ENCODE assay signal across 8 cellular contexts in genomic region chr9:7570107-7570720, GRCh38.
DNase-seq lines count a peak whose midpoint lies in the region; ATAC-seq and TF ChIP-seq lines count a peak whose summit lies in the region.

No MANE protein-coding gene starts in this region.

- no peaks in the 10 kb centered on the region for H3K36me3 ChIP-seq in naive thymus-derived CD4-positive, alpha-beta T cell (ENCODE audit: control insufficient read depth in 2 of 3, insufficient read depth in 3 of 3, low read length in 3 of 3)

- no peak overlapping the region for H3K4me3 ChIP-seq in AG09309 (ENCODE audit: control insufficient read depth, low read depth, low read length)
- H3K4me3 ChIP-seq in naive thymus-derived CD4-positive, alpha-beta T cell (ENCODE audit: low read length): no peak overlapping the region

- peaks cover 1% of the 10 kb centered on the region for H3K4me1 Mint-ChIP-seq in activated CD4-positive, alpha-beta T cell treated with anti-CD3 and anti-CD28 coated beads, Interleukin-2, amount 10 ng/mL, durations not matched to agents 7 days and 5 days
- peaks cover 0 to 5% (median 0%) of the 10 kb centered on the region in 7 donors for H3K4me1 Mint-ChIP-seq in naive thymus-derived CD4-positive, alpha-beta T cell
- no peaks in the 10 kb centered on the region for H3K4me1 Mint-ChIP-seq in stimulated activated memory B cell treated with anti-CD40 and anti-IgM and Interleukin-4, amounts not matched to agents 10 μg/mL and 1 μg/mL and 100 μg/mL, for 72 hours

- no peak for TF ChIP-seq POLR2A in GM18505 (IDR thresholded peaks at IDR 0.05; ENCODE audit: borderline replicate concordance, extremely low read depth, insufficient read depth, insufficient read length)

- peaks cover 26% of the 10 kb centered on the region for H3K27me3 Mint-ChIP-seq in activated CD4-positive, alpha-beta T cell treated with anti-CD3 and anti-CD28 coated beads, Interleukin-2, amount 10 ng/mL, durations not matched to agents 7 days and 5 days
- H3K27me3 Mint-ChIP-seq in naive thymus-derived CD4-positive, alpha-beta T cell: peaks cover 0 to 28% (median 3%) of the 10 kb centered on the region in 5 donors
- peaks cover 14% of the 10 kb centered on the region for H3K27me3 Mint-ChIP-seq in stimulated activated memory B cell treated with anti-CD40 and anti-IgM and Interleukin-4, amounts not matched to agents 10 μg/mL and 1 μg/mL and 100 μg/mL, for 72 hours

- H3K36me3 Mint-ChIP-seq in activated CD4-positive, alpha-beta T cell treated with anti-CD3 and anti-CD28 coated beads, Interleukin-2, amount 10 ng/mL, durations not matched to agents 7 days and 5 days (ENCODE audit: low read depth): no peaks in the 10 kb centered on the region
- no peaks in the 10 kb centered on the region for H3K36me3 Mint-ChIP-seq in naive thymus-derived CD4-positive, alpha-beta T cell
- H3K36me3 Mint-ChIP-seq in stimulated activated memory B cell treated with anti-CD40 and anti-IgM and Interleukin-4, amounts not matched to agents 10 μg/mL and 1 μg/mL and 100 μg/mL, for 72 hours: no peaks in the 10 kb centered on the region

- H3K27me3 ChIP-seq in naive thymus-derived CD4-positive, alpha-beta T cell (ENCODE audit: control insufficient read depth in 2 of 2, insufficient read depth in 2 of 2, low read length in 2 of 2): no peaks in the 10 kb centered on the region

- TF ChIP-seq CTCF in AG09309 (IDR thresholded peaks at IDR 0.05; ENCODE audit: control insufficient read depth, insufficient read depth, low read depth, low read length, missing control alignments): peak; percentile 77

- H3K27ac Mint-ChIP-seq in activated CD4-positive, alpha-beta T cell treated with anti-CD3 and anti-CD28 coated beads, Interleukin-2, amount 10 ng/mL, durations not matched to agents 7 days and 5 days: no peak overlapping the region
- H3K27ac Mint-ChIP-seq in naive thymus-derived CD4-positive, alpha-beta T cell: peak overlapping the region in 1 of 9 donors; percentile 26
- no peak overlapping the region for H3K27ac Mint-ChIP-seq in stimulated activated memory B cell treated with anti-CD40 and anti-IgM and Interleukin-4, amounts not matched to agents 10 μg/mL and 1 μg/mL and 100 μg/mL, for 72 hours

- H3K4me1 ChIP-seq in naive thymus-derived CD4-positive, alpha-beta T cell (ENCODE audit: control insufficient read depth in 2 of 2, insufficient read depth in 2 of 2, low read length in 2 of 2): no peaks in the 10 kb centered on the region

- ATAC-seq in GM18505 (IDR thresholded peaks at IDR 0.05; ENCODE audit: unreplicated experiment): peak; percentile 92
- ATAC-seq in HG03025 (IDR thresholded peaks at IDR 0.05; ENCODE audit: low FRiP score, unreplicated experiment): peak; percentile 95
- ATAC-seq in naive thymus-derived CD4-positive, alpha-beta T cell: peak; percentile 84
- peak; percentile 58 for ATAC-seq in stimulated activated memory B cell treated with anti-CD40 and anti-IgM and Interleukin-4, amounts not matched to agents 10 μg/mL and 1 μg/mL and 100 μg/mL, for 72 hours

- peak; percentile 2 for DNase-seq in AG09309 (ENCODE audit: low read depth)
- DNase-seq in NCI-H2107 treated with DMSO at 0.1 percent for 48 hours (lab: John Stamatoyannopoulos, UW; ENCODE audit: unreplicated experiment): peak; percentile 13
- DNase-seq in activated CD4-positive, alpha-beta T cell treated with anti-CD3 and anti-CD28 coated beads, Interleukin-2, amount 10 ng/mL, durations not matched to agents 7 days and 5 days: peak; percentile 81
- DNase-seq in effector CD4-positive, alpha-beta T cell: peak; percentile 53
- DNase-seq in naive thymus-derived CD4-positive, alpha-beta T cell: peak; percentile 18 to 76 (median 63)

- no peak overlapping the region for H3K4me3 Mint-ChIP-seq in activated CD4-positive, alpha-beta T cell treated with anti-CD3 and anti-CD28 coated beads, Interleukin-2, amount 10 ng/mL, durations not matched to agents 7 days and 5 days
- no peak overlapping the region for H3K4me3 Mint-ChIP-seq in naive thymus-derived CD4-positive, alpha-beta T cell
- H3K4me3 Mint-ChIP-seq in stimulated activated memory B cell treated with anti-CD40 and anti-IgM and Interleukin-4, amounts not matched to agents 10 μg/mL and 1 μg/mL and 100 μg/mL, for 72 hours: no peak overlapping the region

- POLR2A ChIA-PET in activated CD4-positive, alpha-beta T cell treated with anti-CD3 and anti-CD28 coated beads, Interleukin-2, amount 10 ng/mL, durations not matched to agents 7 days and 5 days (lab: Charles Lee): no interaction called here
- POLR2A ChIA-PET in naive thymus-derived CD4-positive, alpha-beta T cell (lab: Charles Lee): interaction anchor here (1.1 kb wide), 1 partner anchor 229 kb away, joined by 3 read pairs; the partner anchor contains the start of gene DMAC1

- CTCF ChIA-PET in activated CD4-positive, alpha-beta T cell treated with anti-CD3 and anti-CD28 coated beads, Interleukin-2, amount 10 ng/mL, durations not matched to agents 7 days and 5 days (lab: Charles Lee): interaction anchor here (0.9 kb wide), 1 partner anchor 88 kb away, joined by 3 read pairs; no protein-coding TSS in a partner anchor
- CTCF ChIA-PET in naive thymus-derived CD4-positive, alpha-beta T cell (lab: Charles Lee): interaction anchor here (0.6 to 2.8 kb wide), 16 partner anchors 10 to 989 kb away, joined by 3 to 15 read pairs (median 4); no protein-coding TSS in a partner anchor

- intact Hi-C loops in naive thymus-derived CD4-positive, alpha-beta T cell (cut with micrococcal nuclease): loop anchor here (1.0 to 10.0 kb wide), 17 partner anchors 21 to 1325 kb away; partner anchors contain the start of gene DMAC1 (in 2 of the 2)

- H3K9me3 ChIP-seq in naive thymus-derived CD4-positive, alpha-beta T cell (ENCODE audit: control insufficient read depth in 2 of 3, low read length in 3 of 3): no peaks in the 10 kb centered on the region

- H3K9me3 Mint-ChIP-seq in activated CD4-positive, alpha-beta T cell treated with anti-CD3 and anti-CD28 coated beads, Interleukin-2, amount 10 ng/mL, durations not matched to agents 7 days and 5 days: no peaks in the 10 kb centered on the region
- H3K9me3 Mint-ChIP-seq in naive thymus-derived CD4-positive, alpha-beta T cell: peaks cover 0 to 2% (median 0%) of the 10 kb centered on the region in 11 donors
- peaks cover 2% of the 10 kb centered on the region for H3K9me3 Mint-ChIP-seq in stimulated activated memory B cell treated with anti-CD40 and anti-IgM and Interleukin-4, amounts not matched to agents 10 μg/mL and 1 μg/mL and 100 μg/mL, for 72 hours

- H3K27ac ChIP-seq in naive thymus-derived CD4-positive, alpha-beta T cell (ENCODE audit: low read depth, low read length): no peak overlapping the region

Comparison
In these comparisons a context has a peak if more than half of its experiments do, and no peak if none do; other contexts are left out.
1. DNase-seq: peak in every context shown above with its lines; median percentile 81 in activated CD4-positive, alpha-beta T cell treated with anti-CD3 and anti-CD28 coated beads, Interleukin-2, amount 10 ng/mL, durations not matched to agents 7 days and 5 days; 63 in naive thymus-derived CD4-positive, alpha-beta T cell; 53 in effector CD4-positive, alpha-beta T cell; 13 in NCI-H2107 treated with DMSO at 0.1 percent for 48 hours; 2 in AG09309.